Comparison of ENCODE assay signal across 8 cellular contexts in the genomic region with DNA sequence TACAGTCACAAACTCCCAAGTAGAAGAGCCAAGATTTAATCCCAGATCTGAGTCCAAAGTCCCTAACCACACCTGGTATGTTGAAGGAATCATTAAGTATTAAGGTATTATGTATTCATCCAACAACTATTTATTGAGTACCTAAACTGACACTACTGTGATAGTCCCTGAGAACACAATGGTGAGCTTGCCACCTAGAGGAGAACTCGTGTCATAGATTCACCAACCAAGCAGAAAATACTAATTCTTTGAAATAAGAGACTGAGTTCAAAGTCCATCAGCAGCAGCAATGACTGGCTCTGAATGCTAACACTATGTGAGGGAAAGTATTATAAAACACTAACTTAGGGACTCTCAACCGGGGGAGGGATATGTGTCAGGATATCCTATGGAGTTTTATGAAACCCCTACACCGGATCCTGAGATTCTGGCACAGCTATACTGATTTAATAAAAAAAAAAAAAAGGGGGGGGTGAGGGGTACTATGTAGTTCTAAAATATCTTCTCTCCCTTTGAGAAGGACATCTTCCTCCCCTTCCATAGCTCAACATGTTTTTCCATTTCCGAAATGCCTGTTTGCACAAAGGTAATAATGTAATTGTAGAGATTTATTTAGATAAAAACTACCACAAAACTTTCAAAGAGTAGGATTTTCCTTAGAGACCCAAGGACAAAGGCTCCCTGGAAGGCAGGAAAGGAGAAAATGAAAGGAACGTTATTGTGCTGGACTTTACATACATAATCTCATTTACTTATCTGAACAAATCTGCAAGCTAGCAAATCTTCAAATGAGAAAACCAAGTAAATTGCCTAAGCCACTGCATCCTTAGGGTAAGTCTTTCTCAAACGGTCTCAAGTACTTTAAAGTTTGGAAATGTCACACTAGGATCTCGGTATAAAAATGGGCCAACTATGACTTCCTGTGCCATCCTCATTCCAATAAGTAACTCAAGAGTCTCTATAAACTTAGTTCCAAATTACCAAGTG. TPM values are rescaled to one million over a fixed set of nuclear protein-coding genes. Genes with fewer than 3 reads are reported as not detected.
DNase-seq lines count a peak whose midpoint lies in the region; TF ChIP-seq lines count a peak whose summit lies in the region.

No MANE protein-coding gene starts in this region.

- no peaks in the 10 kb centered on the region for H3K9me3 Mint-ChIP-seq in HFFc6
- H3K9me3 Mint-ChIP-seq in activated CD4-positive, alpha-beta T cell treated with anti-CD3 and anti-CD28 coated beads, Interleukin-2, amount 10 ng/mL, durations not matched to agents 7 days and 5 days: no peaks in the 10 kb centered on the region

- peaks cover 40% of the 10 kb centered on the region for H4K20me1 ChIP-seq in osteoblast (ENCODE audit: insufficient read depth, low read length)

- POLR2A ChIA-PET in activated CD4-positive, alpha-beta T cell treated with anti-CD3 and anti-CD28 coated beads, Interleukin-2, amount 10 ng/mL, durations not matched to agents 7 days and 5 days (lab: Charles Lee): no interaction called here

- H3K36me3 Mint-ChIP-seq in HFFc6 (ENCODE audit: low read depth): no peaks in the 10 kb centered on the region; the same call in 1 of the 2 replicates
- peaks cover 16% of the 10 kb centered on the region for H3K36me3 Mint-ChIP-seq in activated CD4-positive, alpha-beta T cell treated with anti-CD3 and anti-CD28 coated beads, Interleukin-2, amount 10 ng/mL, durations not matched to agents 7 days and 5 days (ENCODE audit: low read depth)

- CTCF ChIA-PET in activated CD4-positive, alpha-beta T cell treated with anti-CD3 and anti-CD28 coated beads, Interleukin-2, amount 10 ng/mL, durations not matched to agents 7 days and 5 days (lab: Charles Lee): interaction anchor here (0.9 to 2.2 kb wide), 4 partner anchors 9 to 573 kb away, joined by 3 to 15 read pairs (median 4); no protein-coding TSS in a partner anchor

- H2AFZ ChIP-seq in osteoblast (ENCODE audit: low read length): no peak overlapping the region

- peak overlapping the region; percentile 85 for H3K27ac ChIP-seq in osteoblast (ENCODE audit: low read depth, low read length)

- peaks cover 62% of the 10 kb centered on the region for H3K4me1 Mint-ChIP-seq in HFFc6 (ENCODE audit: low read depth)
- H3K4me1 Mint-ChIP-seq in activated CD4-positive, alpha-beta T cell treated with anti-CD3 and anti-CD28 coated beads, Interleukin-2, amount 10 ng/mL, durations not matched to agents 7 days and 5 days: peaks cover 69% of the 10 kb centered on the region

- H3K4me3 ChIP-seq in fibroblast of pulmonary artery (replicated peaks; ENCODE audit: low read depth, low read length) (peak overlapping the region; percentile 89), osteoblast (ENCODE audit: insufficient read depth, low read length) (peak overlapping the region; percentile 88)

- H3K36me3 ChIP-seq in osteoblast (ENCODE audit: insufficient read depth, low read length): no peaks in the 10 kb centered on the region

- no peaks in the 10 kb centered on the region for H3K27me3 ChIP-seq in osteoblast (ENCODE audit: insufficient read depth, low read length)

- H3K27me3 Mint-ChIP-seq in HFFc6 (ENCODE audit: insufficient read depth): no peaks in the 10 kb centered on the region
- H3K27me3 Mint-ChIP-seq in activated CD4-positive, alpha-beta T cell treated with anti-CD3 and anti-CD28 coated beads, Interleukin-2, amount 10 ng/mL, durations not matched to agents 7 days and 5 days: no peaks in the 10 kb centered on the region

- TF ChIP-seq CTCF in HFFc6 (IDR thresholded peaks at IDR 0.05): peak; percentile 81
- TF ChIP-seq CTCF in fibroblast of pulmonary artery (IDR thresholded peaks at IDR 0.05; ENCODE audit: low read length, missing control alignments): peak; percentile 78
- peak; percentile 70 for TF ChIP-seq CTCF in osteoblast (IDR thresholded peaks at IDR 0.05; ENCODE audit: extremely low read depth, low read depth, low read length)

- H3K4me1 ChIP-seq in osteoblast (ENCODE audit: insufficient read depth, low read length): peaks cover 60% of the 10 kb centered on the region

- peak overlapping the region; percentile 95 for H3K4me3 Mint-ChIP-seq in HFFc6
- H3K4me3 Mint-ChIP-seq in activated CD4-positive, alpha-beta T cell treated with anti-CD3 and anti-CD28 coated beads, Interleukin-2, amount 10 ng/mL, durations not matched to agents 7 days and 5 days: peak overlapping the region; percentile 98

- peak overlapping the region; percentile 83 for H3K4me2 ChIP-seq in osteoblast (ENCODE audit: insufficient read depth, low read length)

- H3K79me2 ChIP-seq in osteoblast (ENCODE audit: insufficient read depth, low read length): peaks cover 65% of the 10 kb centered on the region

- no peaks in the 10 kb centered on the region for H3K9me3 ChIP-seq in osteoblast (ENCODE audit: low read depth, low read length)

- DNase-seq in stimulated activated CD8-positive, alpha-beta memory T cell treated with anti-CD3 and anti-CD28 coated beads, Interleukin-12 subunit alpha, Interleukin-12 subunit beta, amount 100 ng/mL, for 1 hour (ENCODE audit: low read depth): peak; percentile 6
- DNase-seq in stimulated activated CD8-positive, alpha-beta memory T cell treated with anti-CD3 and anti-CD28 coated beads, Interleukin-4, amount 100 ng/mL, for 48 hours: no peak
- peak; percentile 73 for DNase-seq in HFFc6
- peak; percentile 46 for DNase-seq in NCI-H1694 treated with DMSO at 0.1 percent for 48 hours (lab: John Stamatoyannopoulos, UW)
- DNase-seq in activated CD4-positive, alpha-beta T cell treated with anti-CD3 and anti-CD28 coated beads, Interleukin-2, amount 10 ng/mL, durations not matched to agents 7 days and 5 days: peak; percentile 59
- peak; percentile 81 for DNase-seq in fibroblast of pulmonary artery (ENCODE audit: low read depth)
- DNase-seq in osteoblast (ENCODE audit: insufficient read length, low spot score, missing footprints): peak; percentile 75
- no peak for DNase-seq in mesenteric fat pad (ENCODE audit: low spot score)

- peak overlapping the region; percentile 95 for H3K27ac Mint-ChIP-seq in HFFc6
- peak overlapping the region; percentile 99 for H3K27ac Mint-ChIP-seq in activated CD4-positive, alpha-beta T cell treated with anti-CD3 and anti-CD28 coated beads, Interleukin-2, amount 10 ng/mL, durations not matched to agents 7 days and 5 days

RNA-seq across cellular contexts. Expression of a gene that starts 1.5 kb away (rescaled TPM):
- 100 to 1,000 TPM; 124 to 156 (median 144) TPM for total RNA-seq in HFFc6 (2021; fragmentation: NEBNext Ultra II Directional; extraction: Animal tissue kit (Norgen Biotek cat#: 25700))
- 100 to 1,000 TPM; 148 to 171 TPM for total RNA-seq in activated CD4-positive, alpha-beta T cell treated with anti-CD3 and anti-CD28 coated beads, Interleukin-2, amount 10 ng/mL, durations not matched to agents 7 days and 5 days
- 260 TPM in 2 replicates for total RNA-seq in osteoblast
- total RNA-seq in mesenteric fat pad: 138 TPM

RNA-seq across cellular contexts. Expression of a gene that starts 17.2 kb away (rescaled TPM):
- under 1 TPM in 1 of 6 experiments, not detected in 5; 0.65 TPM for total RNA-seq in HFFc6 (2021; fragmentation: NEBNext Ultra II Directional; extraction: Animal tissue kit (Norgen Biotek cat#: 25700))
- not detected for total RNA-seq in activated CD4-positive, alpha-beta T cell treated with anti-CD3 and anti-CD28 coated beads, Interleukin-2, amount 10 ng/mL, durations not matched to agents 7 days and 5 days
- total RNA-seq in osteoblast (not detected in 2 replicates), mesenteric fat pad (not detected)

RNA-seq across cellular contexts. Expression of a gene that starts 56.6 kb away (rescaled TPM):
- total RNA-seq in HFFc6 (2021; fragmentation: NEBNext Ultra II Directional; extraction: Animal tissue kit (Norgen Biotek cat#: 25700)): 10 to 100 TPM; 89.2 to 99.3 (median 96.4) TPM
- total RNA-seq in activated CD4-positive, alpha-beta T cell treated with anti-CD3 and anti-CD28 coated beads, Interleukin-2, amount 10 ng/mL, durations not matched to agents 7 days and 5 days: 10 to 100 TPM; 49.0 to 54.5 TPM
- total RNA-seq in osteoblast: 60.4 and 62.6 TPM in 2 replicates
- 55.4 TPM for total RNA-seq in mesenteric fat pad

Comparison
In these comparisons a context has a peak if more than half of its experiments do, and no peak if none do; other contexts are left out.
1. DNase-seq: peak in stimulated activated CD8-positive, alpha-beta memory T cell treated with anti-CD3 and anti-CD28 coated beads, Interleukin-12 subunit alpha, Interleukin-12 subunit beta, amount 100 ng/mL, for 1 hour (single experiment), HFFc6 (single experiment), NCI-H1694 treated with DMSO at 0.1 percent for 48 hours (single experiment), activated CD4-positive, alpha-beta T cell treated with anti-CD3 and anti-CD28 coated beads, Interleukin-2, amount 10 ng/mL, durations not matched to agents 7 days and 5 days (single experiment), fibroblast of pulmonary artery (single experiment) and osteoblast (single experiment); none in stimulated activated CD8-positive, alpha-beta memory T cell treated with anti-CD3 and anti-CD28 coated beads, Interleukin-4, amount 100 ng/mL, for 48 hours (single experiment) and mesenteric fat pad (single experiment).
2. Peak in every context shown above with its lines, with median percentiles within 50 percentile points of each other: CTCF ChIP-seq.